In genomic region chr1:159046486-159046885, GRCh38 we compare ENCODE assay signal across 10 cellular contexts. TPM values are rescaled to one million over a fixed set of nuclear protein-coding genes. Genes with fewer than 3 reads are reported as not detected.
DNase-seq lines count a peak whose midpoint lies in the region; ATAC-seq lines count a peak whose summit lies in the region.
"Not testable (repeated sequence)": the region's sequence is repeated elsewhere in the genome, so short reads cannot be mapped to it uniquely, and the experiment has no call there.
"Had no signal": no experiment of that assay in that cellular context is flagged by ENCODE, and none has a peak within 500 bp of the region (broad histone marks: within the 10 kb centered on the region; RNA-seq: fewer than 3 reads in every experiment).

No MANE protein-coding gene starts in this region.

- intact Hi-C loops in CD4-positive, alpha-beta memory T cell (cut with micrococcal nuclease); naive thymus-derived CD4-positive, alpha-beta T cell (cut with micrococcal nuclease): not testable (repeated sequence)
- intact Hi-C loops in activated naive CD4-positive, alpha-beta T cell treated with anti-CD3 and anti-CD28 coated beads for 36 hours (cut with micrococcal nuclease), result loop anchor here (2.0 kb wide), 1 partner anchor 22 kb away; no protein-coding TSS in a partner anchor

- not testable (repeated sequence) for H3K9me3 Mint-ChIP-seq in CD4-positive, alpha-beta memory T cell; activated CD8-positive, alpha-beta memory T cell treated with anti-CD3 and anti-CD28 coated beads, Interleukin-2, amount 10 ng/mL, durations not matched to agents 7 days and 5 days (ENCODE audit: low read depth); activated naive CD4-positive, alpha-beta T cell treated with anti-CD3 and anti-CD28 coated beads for 36 hours; activated naive CD8-positive, alpha-beta T cell treated with anti-CD3 and anti-CD28 coated beads, Interleukin-2, amount 50 U/mL, for 24 hours; naive thymus-derived CD4-positive, alpha-beta T cell

- not testable (repeated sequence) for H3K27me3 ChIP-seq in CD4-positive, alpha-beta memory T cell (ENCODE audit: insufficient read depth, low read length); naive thymus-derived CD4-positive, alpha-beta T cell (ENCODE audit: control insufficient read depth in 2 of 2, insufficient read depth in 2 of 2, low read length in 2 of 2)

- H3K4me1 Mint-ChIP-seq in CD4-positive, alpha-beta memory T cell, result peaks cover 31 to 57% (median 39%) of the 10 kb centered on the region in 4 donors
- H3K4me1 Mint-ChIP-seq in activated CD8-positive, alpha-beta memory T cell treated with anti-CD3 and anti-CD28 coated beads, Interleukin-2, amount 10 ng/mL, durations not matched to agents 7 days and 5 days, result peaks cover 32% of the 10 kb centered on the region
- H3K4me1 Mint-ChIP-seq in activated naive CD4-positive, alpha-beta T cell treated with anti-CD3 and anti-CD28 coated beads for 36 hours (ENCODE audit: low read depth), result peaks cover 43% of the 10 kb centered on the region
- H3K4me1 Mint-ChIP-seq in activated naive CD8-positive, alpha-beta T cell treated with anti-CD3 and anti-CD28 coated beads, Interleukin-2, amount 50 U/mL, for 24 hours, result peaks cover 48% of the 10 kb centered on the region
- peaks cover 17 to 51% (median 27%) of the 10 kb centered on the region in 7 donors for H3K4me1 Mint-ChIP-seq in naive thymus-derived CD4-positive, alpha-beta T cell

- H3K27ac ChIP-seq in CD4-positive, alpha-beta memory T cell (ENCODE audit: low read depth, low read length), result peak overlapping the region; percentile 29
- peak overlapping the region; percentile 0 for H3K27ac ChIP-seq in naive thymus-derived CD4-positive, alpha-beta T cell (ENCODE audit: low read depth, low read length)

- CTCF ChIA-PET in CD4-positive, alpha-beta memory T cell (lab: Charles Lee; ENCODE audit: partially characterized antibody); activated CD8-positive, alpha-beta memory T cell treated with anti-CD3 and anti-CD28 coated beads, Interleukin-2, amount 10 ng/mL, durations not matched to agents 7 days and 5 days (lab: Charles Lee); activated naive CD4-positive, alpha-beta T cell treated with anti-CD3 and anti-CD28 coated beads for 36 hours (lab: Charles Lee); naive thymus-derived CD4-positive, alpha-beta T cell (lab: Charles Lee): not testable (repeated sequence)

- H3K9me3 ChIP-seq in CD4-positive, alpha-beta memory T cell (ENCODE audit: control insufficient read depth in 1 of 2, low read length in 2 of 2); naive thymus-derived CD4-positive, alpha-beta T cell (ENCODE audit: control insufficient read depth in 2 of 3, low read length in 3 of 3): not testable (repeated sequence)

- peaks cover 44% of the 10 kb centered on the region for H3K36me3 ChIP-seq in CD4-positive, alpha-beta memory T cell (ENCODE audit: insufficient read depth, low read length)
- H3K36me3 ChIP-seq in naive thymus-derived CD4-positive, alpha-beta T cell (ENCODE audit: control insufficient read depth in 2 of 3, insufficient read depth in 3 of 3, low read length in 3 of 3), result peaks cover 14 to 48% (median 32%) of the 10 kb centered on the region in 3 experiments

- H3K36me3 Mint-ChIP-seq in CD4-positive, alpha-beta memory T cell, result peaks cover 58 to 78% of the 10 kb centered on the region in 2 donors
- H3K36me3 Mint-ChIP-seq in activated CD8-positive, alpha-beta memory T cell treated with anti-CD3 and anti-CD28 coated beads, Interleukin-2, amount 10 ng/mL, durations not matched to agents 7 days and 5 days, result peaks cover 64% of the 10 kb centered on the region
- peaks cover 62% of the 10 kb centered on the region for H3K36me3 Mint-ChIP-seq in activated naive CD4-positive, alpha-beta T cell treated with anti-CD3 and anti-CD28 coated beads for 36 hours (ENCODE audit: low read depth)
- H3K36me3 Mint-ChIP-seq in activated naive CD8-positive, alpha-beta T cell treated with anti-CD3 and anti-CD28 coated beads, Interleukin-2, amount 50 U/mL, for 24 hours (ENCODE audit: low read depth), result peaks cover 77% of the 10 kb centered on the region
- peaks cover 22 to 49% (median 37%) of the 10 kb centered on the region in 5 donors for H3K36me3 Mint-ChIP-seq in naive thymus-derived CD4-positive, alpha-beta T cell

- peak in 4 of 5 donors; percentile 34 to 56 (median 49) for DNase-seq in CD4-positive, alpha-beta memory T cell
- DNase-seq in Jurkat, Clone E6-1 (ENCODE audit: low read depth, low spot score), result peak; percentile 28
- not testable (repeated sequence) for DNase-seq in activated CD8-positive, alpha-beta memory T cell treated with anti-CD3 and anti-CD28 coated beads, Interleukin-2, amount 10 ng/mL, durations not matched to agents 7 days and 5 days; activated naive CD4-positive, alpha-beta T cell treated with anti-CD3 and anti-CD28 coated beads for 36 hours; activated naive CD8-positive, alpha-beta T cell treated with anti-CD3 and anti-CD28 coated beads, Interleukin-2, amount 50 U/mL, for 24 hours; stimulated activated naive CD8-positive, alpha-beta T cell treated with anti-CD3 and anti-CD28 coated beads, Interleukin-15, Interleukin-2, amounts not matched to agents 100 U/mL and 50 U/mL, for 24 hours
- peak in 5 of 9 donors; percentile 13 to 35 (median 19) for DNase-seq in naive thymus-derived CD4-positive, alpha-beta T cell

- POLR2A ChIA-PET in CD4-positive, alpha-beta memory T cell (lab: Charles Lee; ENCODE audit: partially characterized antibody); naive thymus-derived CD4-positive, alpha-beta T cell (lab: Charles Lee): not testable (repeated sequence)

- H3K4me1 ChIP-seq in CD4-positive, alpha-beta memory T cell (ENCODE audit: insufficient read depth, low read length), result peaks cover 29% of the 10 kb centered on the region
- peaks cover 7 to 11% of the 10 kb centered on the region in 2 donors for H3K4me1 ChIP-seq in naive thymus-derived CD4-positive, alpha-beta T cell (ENCODE audit: control insufficient read depth in 2 of 2, insufficient read depth in 2 of 2, low read length in 2 of 2)

- H3K4me3 Mint-ChIP-seq in CD4-positive, alpha-beta memory T cell, result peak overlapping the region in 7 of 8 donors; percentile 3 to 77 (median 51)
- not testable (repeated sequence) for H3K4me3 Mint-ChIP-seq in activated CD8-positive, alpha-beta memory T cell treated with anti-CD3 and anti-CD28 coated beads, Interleukin-2, amount 10 ng/mL, durations not matched to agents 7 days and 5 days; activated naive CD4-positive, alpha-beta T cell treated with anti-CD3 and anti-CD28 coated beads for 36 hours
- peak overlapping the region; percentile 0 for H3K4me3 Mint-ChIP-seq in activated naive CD8-positive, alpha-beta T cell treated with anti-CD3 and anti-CD28 coated beads, Interleukin-2, amount 50 U/mL, for 24 hours
- peak overlapping the region in 7 of 10 donors; percentile 10 to 58 (median 41) for H3K4me3 Mint-ChIP-seq in naive thymus-derived CD4-positive, alpha-beta T cell

- peak; percentile 76 to 83 for ATAC-seq in activated CD4-positive, CD25-positive, alpha-beta regulatory T cell treated with anti-CD3 and anti-CD28 coated beads, Interleukin-2, amount 50 U/mL, for 24 hours
- peak; percentile 45 for ATAC-seq in activated CD8-positive, alpha-beta memory T cell treated with anti-CD3 and anti-CD28 coated beads, Interleukin-2, amount 10 ng/mL, durations not matched to agents 7 days and 5 days
- peak; percentile 89 for ATAC-seq in activated naive CD8-positive, alpha-beta T cell treated with anti-CD3 and anti-CD28 coated beads, Interleukin-2, amount 50 U/mL, for 24 hours
- peak; percentile 34 for ATAC-seq in naive thymus-derived CD4-positive, alpha-beta T cell
- ATAC-seq in stimulated activated naive CD8-positive, alpha-beta T cell treated with anti-CD3 and anti-CD28 coated beads, Interleukin-15, Interleukin-2, amounts not matched to agents 100 U/mL and 50 U/mL, for 24 hours, result peak; percentile 89

- H3K27me3 Mint-ChIP-seq in CD4-positive, alpha-beta memory T cell; activated CD8-positive, alpha-beta memory T cell treated with anti-CD3 and anti-CD28 coated beads, Interleukin-2, amount 10 ng/mL, durations not matched to agents 7 days and 5 days; activated naive CD4-positive, alpha-beta T cell treated with anti-CD3 and anti-CD28 coated beads for 36 hours (ENCODE audit: low read depth); activated naive CD8-positive, alpha-beta T cell treated with anti-CD3 and anti-CD28 coated beads, Interleukin-2, amount 50 U/mL, for 24 hours; naive thymus-derived CD4-positive, alpha-beta T cell: not testable (repeated sequence)

- not testable (repeated sequence) for H3K4me3 ChIP-seq in CD4-positive, alpha-beta memory T cell (ENCODE audit: low read length in 2 of 2); Jurkat, Clone E6-1 (ENCODE audit: low read length); naive thymus-derived CD4-positive, alpha-beta T cell (ENCODE audit: low read length)

- peak overlapping the region; percentile 80 to 92 (median 87) for H3K27ac Mint-ChIP-seq in CD4-positive, alpha-beta memory T cell
- H3K27ac Mint-ChIP-seq in activated CD8-positive, alpha-beta memory T cell treated with anti-CD3 and anti-CD28 coated beads, Interleukin-2, amount 10 ng/mL, durations not matched to agents 7 days and 5 days, result peak overlapping the region; percentile 16
- H3K27ac Mint-ChIP-seq in activated naive CD4-positive, alpha-beta T cell treated with anti-CD3 and anti-CD28 coated beads for 36 hours, result peak overlapping the region; percentile 32
- peak overlapping the region; percentile 79 for H3K27ac Mint-ChIP-seq in activated naive CD8-positive, alpha-beta T cell treated with anti-CD3 and anti-CD28 coated beads, Interleukin-2, amount 50 U/mL, for 24 hours
- H3K27ac Mint-ChIP-seq in naive thymus-derived CD4-positive, alpha-beta T cell, result peak overlapping the region in 8 of 9 donors; percentile 4 to 79 (median 60)

RNA-seq across cellular contexts. Expression of gene AIM2, which starts 30.1 kb away (rescaled TPM):
- 1 to 10 TPM; 7.8 to 8.1 TPM for total RNA-seq in CD4-positive, alpha-beta memory T cell
- 1 to 10 TPM; 2.9 to 8.0 TPM for polyA plus RNA-seq in CD4-positive, alpha-beta memory T cell
- polyA plus RNA-seq in Jurkat, Clone E6-1 (2012; ENCODE audit: insufficient read depth, insufficient read length), result not detected
- 10 to 100 TPM; 14.1 to 17.3 TPM for total RNA-seq in activated CD8-positive, alpha-beta memory T cell treated with anti-CD3 and anti-CD28 coated beads, Interleukin-2, amount 10 ng/mL, durations not matched to agents 7 days and 5 days
- total RNA-seq in activated naive CD4-positive, alpha-beta T cell treated with anti-CD3 and anti-CD28 coated beads for 36 hours, result 10 to 100 TPM; 12.2 to 13.7 TPM
- 1 to 10 TPM in 2 of 5 experiments, under 1 TPM in 2, not detected in 1; 0.32 to 8.8 (median 2.1) TPM for total RNA-seq in naive thymus-derived CD4-positive, alpha-beta T cell
- not detected for polyA plus RNA-seq in naive thymus-derived CD4-positive, alpha-beta T cell
- total RNA-seq: G401, MCF 10A had no signal

RNA-seq across cellular contexts. Expression of gene IFI16, which starts 36.8 kb away (rescaled TPM):
- total RNA-seq in CD4-positive, alpha-beta memory T cell, result 100 to 1,000 TPM; 160 to 162 TPM
- polyA plus RNA-seq in CD4-positive, alpha-beta memory T cell, result 100 to 1,000 TPM in 1 of 2 donors, 10 to 100 TPM in 1; 53.2 to 131 TPM
- polyA plus RNA-seq in Jurkat, Clone E6-1 (2012; ENCODE audit: insufficient read depth, insufficient read length), result 218 TPM
- total RNA-seq in activated CD8-positive, alpha-beta memory T cell treated with anti-CD3 and anti-CD28 coated beads, Interleukin-2, amount 10 ng/mL, durations not matched to agents 7 days and 5 days, result 100 to 1,000 TPM; 388 to 393 TPM
- 100 to 1,000 TPM; 287 to 288 TPM for total RNA-seq in activated naive CD4-positive, alpha-beta T cell treated with anti-CD3 and anti-CD28 coated beads for 36 hours
- 100 to 1,000 TPM in 2 of 5 experiments, 10 to 100 TPM in 3; 42.4 to 307 (median 96.0) TPM for total RNA-seq in naive thymus-derived CD4-positive, alpha-beta T cell
- 10 to 100 TPM; 46.1 to 48.0 TPM for polyA plus RNA-seq in naive thymus-derived CD4-positive, alpha-beta T cell
- total RNA-seq: G401 had no signal

Comparison
In these comparisons a context has a peak if more than half of its experiments do, and no peak if none do; other contexts are left out.
1. H3K27ac Mint-ChIP-seq: peak in every context shown above with its lines; median percentile 87 in CD4-positive, alpha-beta memory T cell; 79 in activated naive CD8-positive, alpha-beta T cell treated with anti-CD3 and anti-CD28 coated beads, Interleukin-2, amount 50 U/mL, for 24 hours; 60 in naive thymus-derived CD4-positive, alpha-beta T cell; 32 in activated naive CD4-positive, alpha-beta T cell treated with anti-CD3 and anti-CD28 coated beads for 36 hours; 16 in activated CD8-positive, alpha-beta memory T cell treated with anti-CD3 and anti-CD28 coated beads, Interleukin-2, amount 10 ng/mL, durations not matched to agents 7 days and 5 days.
2. ATAC-seq: peak in every context shown above with its lines; median percentile 89 in activated naive CD8-positive, alpha-beta T cell treated with anti-CD3 and anti-CD28 coated beads, Interleukin-2, amount 50 U/mL, for 24 hours; 89 in stimulated activated naive CD8-positive, alpha-beta T cell treated with anti-CD3 and anti-CD28 coated beads, Interleukin-15, Interleukin-2, amounts not matched to agents 100 U/mL and 50 U/mL, for 24 hours; 80 in activated CD4-positive, CD25-positive, alpha-beta regulatory T cell treated with anti-CD3 and anti-CD28 coated beads, Interleukin-2, amount 50 U/mL, for 24 hours; 45 in activated CD8-positive, alpha-beta memory T cell treated with anti-CD3 and anti-CD28 coated beads, Interleukin-2, amount 10 ng/mL, durations not matched to agents 7 days and 5 days; 34 in naive thymus-derived CD4-positive, alpha-beta T cell.